In genomic region chr4:21830272-21830671, GRCh38 we compare ENCODE assay signal across 17 cellular contexts.
"Had no signal": no experiment of that assay in that cellular context is flagged by ENCODE, and none has a peak within 500 bp of the region (broad histone marks: within the 10 kb centered on the region; RNA-seq: fewer than 3 reads in every experiment).

No MANE protein-coding gene starts in this region.

- H3K4me3 ChIP-seq: gastroesophageal sphincter, heart left ventricle, left lung, mucosa of descending colon, neural progenitor cell, transverse colon, uterus had no signal

- DNase-seq: activated CD4-positive, alpha-beta memory T cell treated with anti-CD3 and anti-CD28 coated beads, Interleukin-2, amount 10 ng/mL, durations not matched to agents 7 days and 5 days; activated CD4-positive, alpha-beta T cell treated with anti-CD3 and anti-CD28 coated beads for 36 hours; activated CD8-positive, alpha-beta memory T cell treated with anti-CD3 and anti-CD28 coated beads, Interleukin-2, amount 10 ng/mL, durations not matched to agents 7 days and 5 days; activated naive CD4-positive, alpha-beta T cell; activated naive CD8-positive, alpha-beta T cell treated with anti-CD3 and anti-CD28 coated beads for 36 hours; amygdala; erythroblast; mucosa of descending colon; naive thymus-derived CD4-positive, alpha-beta T cell; right cardiac atrium; transverse colon; uterus had no signal

- ATAC-seq: activated CD4-positive, alpha-beta T cell treated with anti-CD3 and anti-CD28 coated beads for 36 hours; activated CD8-positive, alpha-beta memory T cell treated with anti-CD3 and anti-CD28 coated beads, Interleukin-2, amount 10 ng/mL, durations not matched to agents 7 days and 5 days; activated T-helper 17 cell treated with anti-CD3 and anti-CD28 coated beads, Interleukin-2, amount 50 U/mL, for 72 hours; gastroesophageal sphincter; heart left ventricle; left lung; mucosa of descending colon; naive thymus-derived CD4-positive, alpha-beta T cell; right cardiac atrium had no signal
